Comparison of ENCODE assay signal across 15 cellular contexts in the genomic region with DNA sequence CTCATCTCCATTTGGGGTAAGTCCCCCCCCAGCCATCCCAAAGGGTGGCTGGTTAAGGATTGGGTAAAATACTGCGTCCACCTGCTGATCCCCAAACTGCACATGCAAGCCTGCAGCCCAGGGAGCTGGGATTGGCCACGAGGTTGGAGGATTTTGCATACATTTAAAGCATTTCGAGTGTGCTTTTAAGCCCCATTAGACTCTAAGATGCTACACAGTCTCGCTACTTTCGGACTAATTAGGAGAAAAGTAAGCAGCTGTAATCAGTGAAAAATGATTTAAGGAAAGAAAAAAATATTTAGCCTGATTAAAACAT. TPM values are rescaled to one million over a fixed set of nuclear protein-coding genes. Genes with fewer than 3 reads are reported as not detected.
DNase-seq lines count a peak whose midpoint lies in the region; ATAC-seq, FAIRE-seq and TF ChIP-seq lines count a peak whose summit lies in the region.
"Had no signal": no experiment of that assay in that cellular context is flagged by ENCODE, and none has a peak within 500 bp of the region (broad histone marks: within the 10 kb centered on the region; RNA-seq: fewer than 3 reads in every experiment).

No MANE protein-coding gene starts in this region.

- H3K27me3 ChIP-seq in OCI-LY3 (ENCODE audit: low read depth, low read length) (no peaks in the 10 kb centered on the region), GM12878 (replicated peaks in 1 of 2; ENCODE audit: control insufficient read depth in 2 of 2, insufficient read depth in 2 of 2, low read length in 1 of 2) (no peaks in the 10 kb centered on the region), small intestine (ENCODE audit: control insufficient read depth in 2 of 2, insufficient read depth in 2 of 2, low read length in 2 of 2) (no peaks in the 10 kb centered on the region)
- H3K27me3 ChIP-seq: tibial artery had no signal

- in situ Hi-C loops in GM12878 (cut with MboI) (no loop called here), ACHN (cut with HindIII; ENCODE audit: low pct_ligation_motif_present, low pct_unique_long_range_greater_than_20kb, low sequenced_read_pairs) (no loop called here)

- TF ChIP-seq EP300 in GM12878 (IDR thresholded peaks at IDR 0.05; ENCODE audit: borderline replicate concordance in 1 of 2, control insufficient read depth in 1 of 2, low read depth in 2 of 2, low read length in 2 of 2), result no peak

- WGBS in GM12878 (ENCODE audit: insufficient coverage, insufficient replicate concordance, low lambda C conversion rate, missing lambda C conversion rate), result 57% methylated on average over 5 of the region's 5 CpGs
- 69 to 74% (median 73%) methylated on average over 5 of the region's 5 CpGs for WGBS in small intestine, 3 donors

- H3K9ac ChIP-seq in OCI-LY3 (ENCODE audit: low read length) (peak overlapping the region; percentile 46), GM12878 (ENCODE audit: control insufficient read depth, insufficient read depth, low read length) (peak overlapping the region; percentile 7; the same call in 1 of the 2 replicates)

- peak overlapping the region; percentile 65 for H3K27ac Mint-ChIP-seq in activated CD4-positive, alpha-beta T cell treated with anti-CD3 and anti-CD28 coated beads, Interleukin-2, amount 10 ng/mL, durations not matched to agents 24 days and 14 days

- BruUV-seq in GM12878 (replicated peaks; lab: Mats Ljungman, UMichigan), result no TSS peak

- H3K27ac ChIP-seq in OCI-LY3 (ENCODE audit: low read length) (peak overlapping the region; percentile 98), GM12878 (ENCODE audit: control insufficient read depth, insufficient read depth) (peak overlapping the region; percentile 65), small intestine (ENCODE audit: low read depth in 1 of 2, low read length in 1 of 2) (peak overlapping the region; percentile 38 to 70)
- H3K27ac ChIP-seq: tibial artery had no signal

- intact Hi-C loops in activated CD4-positive, alpha-beta T cell treated with anti-CD3 and anti-CD28 coated beads, Interleukin-2, amount 10 ng/mL, durations not matched to agents 24 days and 14 days (cut with micrococcal nuclease), result loop anchor here (1.0 kb wide), 1 partner anchor 36 kb away; no protein-coding TSS in a partner anchor
- intact Hi-C loops in GM12878 (cut with micrococcal nuclease; ENCODE audit: unreplicated experiment), result no loop called here

- H3K9me3 Mint-ChIP-seq in activated CD4-positive, alpha-beta T cell treated with anti-CD3 and anti-CD28 coated beads, Interleukin-2, amount 10 ng/mL, durations not matched to agents 24 days and 14 days, result no peaks in the 10 kb centered on the region

- no peak for TF ChIP-seq RAD21 in GM12878 (IDR thresholded peaks at IDR 0.05; ENCODE audit: insufficient read depth, low read depth, low read length)

- peaks cover 81% of the 10 kb centered on the region for H3K4me1 Mint-ChIP-seq in activated CD4-positive, alpha-beta T cell treated with anti-CD3 and anti-CD28 coated beads, Interleukin-2, amount 10 ng/mL, durations not matched to agents 24 days and 14 days

- no peaks in the 10 kb centered on the region for H3K9me3 ChIP-seq in OCI-LY3 (ENCODE audit: insufficient read depth, low read length)
- no peaks in the 10 kb centered on the region for H3K9me3 ChIP-seq in GM12878 (replicated peaks; ENCODE audit: control insufficient read depth, insufficient read depth, low read length)
- H3K9me3 ChIP-seq in small intestine (ENCODE audit: control insufficient read depth, low read depth), result no peaks in the 10 kb centered on the region
- H3K9me3 ChIP-seq: A549, tibial artery had no signal

- H3K4me1 ChIP-seq in OCI-LY3 (ENCODE audit: low read length), result peaks cover 99% of the 10 kb centered on the region
- H3K4me1 ChIP-seq in GM12878 (ENCODE audit: control insufficient read depth, insufficient read depth, low read length), result peaks cover 81% of the 10 kb centered on the region
- peaks cover 8 to 19% of the 10 kb centered on the region in 2 donors for H3K4me1 ChIP-seq in small intestine (ENCODE audit: control insufficient read depth in 2 of 2, insufficient read depth in 1 of 2, low read depth in 1 of 2, low read length in 1 of 2)

- RAD21 ChIA-PET in GM12878 (lab: Charles Lee; ENCODE audit: unreplicated experiment), result interaction anchor here (1.5 to 11.7 kb wide), 2 partner anchors 22 to 32 kb away, joined by 7 to 144 read pairs; partner anchors contain the start of gene SLC6A6

- SMC1A ChIA-PET in GM12878 (lab: Charles Lee; ENCODE audit: uncharacterized antibody, unreplicated experiment), result interaction anchor here (0.5 to 11.7 kb wide), 8 partner anchors 13 to 248 kb away, joined by 3 to 143 read pairs (median 4); partner anchors contain the start of genes LSM3, SLC6A6 and XPC

- H3K79me2 ChIP-seq in OCI-LY3 (ENCODE audit: low read length) (peaks cover 98% of the 10 kb centered on the region), GM12878 (ENCODE audit: control insufficient read depth, insufficient read depth, low read length) (peaks cover 24% of the 10 kb centered on the region)

- H3K4me3 Mint-ChIP-seq in activated CD4-positive, alpha-beta T cell treated with anti-CD3 and anti-CD28 coated beads, Interleukin-2, amount 10 ng/mL, durations not matched to agents 24 days and 14 days, result peak overlapping the region; percentile 67

- DNase-seq in activated CD4-positive, alpha-beta T cell treated with anti-CD3 and anti-CD28 coated beads, Interleukin-2, amount 10 ng/mL, durations not matched to agents 24 days and 14 days, result no peak
- no peak for DNase-seq in activated CD4-positive, alpha-beta T cell treated with anti-CD3 and anti-CD28 coated beads for 48 hours
- no peak for DNase-seq in GM12878 (ENCODE audit: low read depth, low spot score)
- DNase-seq in small intestine, result no peak
- no peak for DNase-seq in ACHN
- no peak for DNase-seq in UCSD-AML1 (lab: John Stamatoyannopoulos, UW; ENCODE audit: unreplicated experiment)
- no peak for DNase-seq in SW 1271 (lab: John Stamatoyannopoulos, UW)
- DNase-seq: DMS 273 treated with DMSO at 0.1 percent for 48 hours; effector CD8-positive, alpha-beta T cell; foreskin fibroblast; mesenchymal stem cell; tibial artery had no signal

- TF ChIP-seq CTCF in OCI-LY3 (IDR thresholded peaks at IDR 0.05; ENCODE audit: low read depth, low read length) (no peak), GM12878 (IDR thresholded peaks at IDR 0.05 in 2 of 3, conservative IDR thresholded peaks at IDR 0.05 in 1 of 3; ENCODE audit: control insufficient read depth in 2 of 3, extremely low read depth in 1 of 3, insufficient read depth in 1 of 3, low read depth in 3 of 3, low read length in 3 of 3) (no peak)

- H3K27me3 Mint-ChIP-seq in activated CD4-positive, alpha-beta T cell treated with anti-CD3 and anti-CD28 coated beads, Interleukin-2, amount 10 ng/mL, durations not matched to agents 24 days and 14 days, result no peaks in the 10 kb centered on the region

- peak overlapping the region; percentile 63 for H3K4me2 ChIP-seq in OCI-LY3 (ENCODE audit: low read length)
- H3K4me2 ChIP-seq in GM12878 (ENCODE audit: control insufficient read depth, insufficient read depth), result peak overlapping the region; percentile 76
- H3K4me2 ChIP-seq: A549 had no signal

- peaks cover 14% of the 10 kb centered on the region for H3K36me3 Mint-ChIP-seq in activated CD4-positive, alpha-beta T cell treated with anti-CD3 and anti-CD28 coated beads, Interleukin-2, amount 10 ng/mL, durations not matched to agents 24 days and 14 days (ENCODE audit: low read depth)

- CTCF ChIA-PET in GM12878 (lab: Yijun Ruan, JAX), result interaction anchor here (0.7 to 3.6 kb wide), 7 partner anchors 18 to 600 kb away, joined by 3 to 15 read pairs (median 4); no protein-coding TSS in a partner anchor

- ATAC-seq in GM12878, result no peak
- ATAC-seq: A549, HepG2 had no signal

- FAIRE-seq in GM12878 (lab: Jason Lieb, UNC) (no peak), small intestine (lab: Jason Lieb, UNC) (no peak)
- FAIRE-seq: A549, HepG2 had no signal

- peak overlapping the region; percentile 21; the same call in 1 of the 2 replicates for H3K4me3 ChIP-seq in OCI-LY3 (ENCODE audit: low read length)
- H3K4me3 ChIP-seq in GM12878, result 0 out of 2 replicates have a peak overlapping the region, but pooled peaks have one; percentile 28
- no peak overlapping the region for H3K4me3 ChIP-seq in small intestine (ENCODE audit: low read depth in 1 of 2, low read length in 2 of 2)
- H3K4me3 ChIP-seq: A549, tibial artery had no signal

- no peak for TF ChIP-seq POLR2A in GM12878 (IDR thresholded peaks at IDR 0.05; ENCODE audit: low read depth, low read length)

- no peak overlapping the region for H2AFZ ChIP-seq in OCI-LY3 (ENCODE audit: low read depth, low read length)
- H2AFZ ChIP-seq in GM12878 (ENCODE audit: control insufficient read depth, low read depth, low read length), result peak overlapping the region; percentile 62

- H4K20me1 ChIP-seq in OCI-LY3 (ENCODE audit: insufficient read depth, low read length), result no peaks in the 10 kb centered on the region
- H4K20me1 ChIP-seq in GM12878 (ENCODE audit: control insufficient read depth, insufficient read depth), result no peaks in the 10 kb centered on the region

- POLR2A ChIA-PET in GM12878 (lab: Charles Lee), result interaction anchor here (0.9 to 5.9 kb wide), 2 partner anchors 12 to 22 kb away, joined by 4 to 47 read pairs; partner anchors contain the start of gene SLC6A6

- H3K36me3 ChIP-seq in OCI-LY3 (replicated peaks; ENCODE audit: low read depth, low read length) (peaks cover 37% of the 10 kb centered on the region), GM12878 (ENCODE audit: control insufficient read depth in 2 of 2, insufficient read depth in 2 of 2, low read length in 1 of 2) (no peaks in the 10 kb centered on the region), small intestine (ENCODE audit: control insufficient read depth in 2 of 2, insufficient read depth in 2 of 2, low read length in 2 of 2) (no peaks in the 10 kb centered on the region)
- H3K36me3 ChIP-seq: tibial artery had no signal

RNA-seq across cellular contexts. Expression of gene SLC6A6, which starts 23.9 kb away (rescaled TPM):
- 53.9 and 63.7 TPM in 2 replicates for total RNA-seq in activated CD4-positive, alpha-beta T cell treated with anti-CD3 and anti-CD28 coated beads, Interleukin-2, amount 10 ng/mL, durations not matched to agents 24 days and 14 days
- 112 and 120 TPM in 2 replicates for total RNA-seq in GM12878 (2013; cell fraction: nucleolus; rRNA removed)
- total RNA-seq in GM12878 (2014; rRNA removed) (28.2 and 28.3 TPM in 2 replicates), GM12878 (2014; rRNA removed; fragmentation: Illumina TruSeq; extraction: Trizol) (18.6 and 19.7 TPM in 2 replicates), GM12878 (2021) (44.5 and 47.0 TPM in 2 replicates)
- polyA plus RNA-seq in GM12878 (2011; ENCODE audit: low read depth), result 7.1 TPM
- polyA plus RNA-seq in GM12878 (2011; rRNA removed) (14.1 and 21.8 TPM in 2 replicates), GM12878 (2014; fragmentation: Illumina TruSeq; extraction: Trizol) (25.7 and 28.5 TPM in 2 replicates), GM12878 (2014; fragmentation: Nextera tagmentation; extraction: Ambion mirVana) (1 to 10 TPM; 5.6 to 6.2 TPM), GM12878 (2014; rRNA removed) (26.4 and 26.5 TPM in 2 replicates), GM12878 (2016; fragmentation: Nextera tagmentation; extraction: Ambion mirVana) (10 to 100 TPM; 10.0 to 13.4 TPM), small intestine (10 to 100 TPM in 1 of 3 donors, 1 to 10 TPM in 2; 6.9 to 10.8 (median 8.6) TPM)
- 22.1 and 22.3 TPM in 2 replicates for polyA plus RNA-seq in GM12878 (2011; cell fraction: cytosol; rRNA removed)
- polyA plus RNA-seq in GM12878 (2011; cell fraction: nucleus; rRNA removed), result 59.7 and 73.3 TPM in 2 replicates
- polyA plus RNA-seq in GM12878 (2012), result 11.9 and 15.5 TPM in 2 replicates
- 31.8 and 45.9 TPM in 2 replicates for polyA minus RNA-seq in GM12878 (2011; rRNA and poly(A)+ RNA removed)
- 9.0 and 9.6 TPM in 2 replicates for polyA minus RNA-seq in GM12878 (2011; cell fraction: cytosol; rRNA and poly(A)+ RNA removed)
- polyA minus RNA-seq in GM12878 (2011; cell fraction: nucleus; rRNA and poly(A)+ RNA removed), result 31.2 and 54.5 TPM in 2 replicates

Comparison
In these comparisons a context has a peak if more than half of its experiments do, and no peak if none do; other contexts are left out.
1. H3K4me3 ChIP-seq: peak in OCI-LY3 (single experiment) and GM12878 (single experiment); none in small intestine (0 of 2).
2. Peak in every context shown above with its lines, with median percentiles within 50 percentile points of each other: H3K27ac ChIP-seq.